ENCODE assay signal across 20 cellular contexts in the genomic region with DNA sequence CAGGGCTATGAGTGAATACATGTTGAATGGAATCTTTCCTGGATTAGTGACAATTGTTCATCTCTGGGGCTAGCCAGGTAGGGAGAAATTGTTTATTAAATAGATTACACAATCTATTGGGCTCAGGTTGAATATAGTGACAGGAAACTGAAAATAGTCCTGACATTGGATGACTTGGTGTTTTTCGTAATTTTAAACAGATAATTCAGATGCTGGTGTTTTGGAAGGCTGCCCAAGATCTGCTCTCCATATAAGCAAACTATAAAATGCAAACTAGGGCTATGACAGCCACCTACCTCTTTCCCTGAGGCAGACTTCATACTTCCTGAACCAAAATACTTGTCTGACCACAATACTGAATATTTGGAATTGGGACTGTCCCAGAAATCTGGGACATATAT.
A peak's percentile ranks its signal among the peaks of the same experiment; 100 is the strongest.
DNase-seq lines count a peak whose midpoint lies in the region; ATAC-seq and TF ChIP-seq lines count a peak whose summit lies in the region.
"Had no signal": no experiment of that assay in that cellular context is flagged by ENCODE, and none has a peak within 500 bp of the region (broad histone marks: within the 10 kb centered on the region; RNA-seq: fewer than 3 reads in every experiment).

No MANE protein-coding gene starts in this region.

- intact Hi-C loops in IMR-90 (cut with micrococcal nuclease): no loop called here
- intact Hi-C loops in body of pancreas (cut with DNase I): no loop called here

- no peaks in the 10 kb centered on the region for H3K36me3 Mint-ChIP-seq in natural killer cell treated with Interleukin-12 subunit alpha and Interleukin-12 subunit beta and Interleukin-15 and Interleukin-18, amount 100 ng/mL, for 72 hours
- H3K36me3 Mint-ChIP-seq: activated naive CD4-positive, alpha-beta T cell treated with anti-CD3 and anti-CD28 coated beads, Interleukin-2, amount 50 U/mL, for 72 hours; CD4-positive, alpha-beta memory T cell; neural progenitor cell had no signal

- TF ChIP-seq RAD21 in IMR-90 (IDR thresholded peaks at IDR 0.05; ENCODE audit: low read length): no peak

- H3K36me3 ChIP-seq in IMR-90 (ENCODE audit: control insufficient read depth, insufficient read depth, low read length) (no peaks in the 10 kb centered on the region), body of pancreas (replicated peaks in 1 of 2; ENCODE audit: insufficient read depth in 1 of 2, low read depth in 2 of 2) (no peaks in the 10 kb centered on the region)
- H3K36me3 ChIP-seq: esophagus muscularis mucosa, heart right ventricle, neural progenitor cell, stomach had no signal

- no CpG with 5 or more reads among the region's 1 CpG for WGBS in IMR-90 (ENCODE audit: extremely low coverage in 2 of 2, insufficient read length in 1 of 2), 2 experiments
- 17 to 36% methylated on average over 1 of the region's 1 CpG for WGBS in body of pancreas, 2 donors

- H3K27ac Mint-ChIP-seq in natural killer cell treated with Interleukin-12 subunit alpha and Interleukin-12 subunit beta and Interleukin-15 and Interleukin-18, amount 100 ng/mL, for 72 hours: no peak overlapping the region
- H3K27ac Mint-ChIP-seq: activated naive CD4-positive, alpha-beta T cell treated with anti-CD3 and anti-CD28 coated beads, Interleukin-2, amount 50 U/mL, for 72 hours; CD4-positive, alpha-beta memory T cell; neural progenitor cell had no signal

- BruUV-seq in IMR-90 (replicated peaks; lab: Mats Ljungman, UMichigan): no TSS peak

- H2AK9ac ChIP-seq in IMR-90 (replicated peaks; ENCODE audit: low read depth, low read length, poor library complexity): no peak overlapping the region

- no peak overlapping the region for H3K4me2 ChIP-seq in IMR-90 (ENCODE audit: low read depth, low read length)
- H3K4me2 ChIP-seq: KMS-11, neural progenitor cell had no signal

- peaks cover 5% of the 10 kb centered on the region for H3K4me1 ChIP-seq in IMR-90 (ENCODE audit: control insufficient read depth, insufficient read depth, low read length)
- peaks cover 54% of the 10 kb centered on the region for H3K4me1 ChIP-seq in body of pancreas

- no peak overlapping the region for H2BK5ac ChIP-seq in IMR-90 (ENCODE audit: low read depth, low read length, poor library complexity, severe bottlenecking)

- H3K14ac ChIP-seq in IMR-90 (replicated peaks; ENCODE audit: low read depth, low read length): no peak overlapping the region

- peak; percentile 10 for DNase-seq in AG08395 (ENCODE audit: low spot score)
- peak; percentile 54 for DNase-seq in IMR-90
- DNase-seq in body of pancreas: no peak
- DNase-seq in iris pigment epithelial cell (ENCODE audit: low read depth): peak; percentile 44
- DNase-seq in RKO (ENCODE audit: low spot score): no peak
- DNase-seq in natural killer cell treated with Interleukin-12 subunit alpha and Interleukin-12 subunit beta and Interleukin-15 and Interleukin-18, amount 100 ng/mL, for 72 hours (ENCODE audit: low spot score): no peak
- DNase-seq: activated CD4-positive, alpha-beta T cell treated with anti-CD3 and anti-CD28 coated beads, Interleukin-2, amount 50 U/mL, for 1 hour; activated T-cell treated with anti-CD3 and anti-CD28 coated beads, Interleukin-2, amount 50 U/mL, for 1 hour; CD4-positive, alpha-beta memory T cell; heart right ventricle; islet precursor cell; NCI-H1105 treated with DMSO at 0.1 percent for 48 hours; NCI-H748 treated with DMSO at 0.1 percent for 48 hours; stomach had no signal

- in situ Hi-C loops in IMR-90 (cut with MboI; ENCODE audit: low sequenced_read_pairs): no loop called here

- H2AK5ac ChIP-seq in IMR-90 (ENCODE audit: low read depth, low read length): no peak overlapping the region

- H4K20me1 ChIP-seq in IMR-90 (ENCODE audit: insufficient read depth, low read length): no peaks in the 10 kb centered on the region

- H2BK120ac ChIP-seq in IMR-90 (ENCODE audit: low read depth, low read length): no peak overlapping the region

- CTCF ChIA-PET in IMR-90 (lab: Yijun Ruan, JAX): interaction anchor here (0.6 kb wide), 1 partner anchor 35 kb away, joined by 3 read pairs; no protein-coding TSS in a partner anchor

- no peak overlapping the region for H2BK15ac ChIP-seq in IMR-90 (ENCODE audit: low read depth, low read length)

- H3K23ac ChIP-seq in IMR-90 (ENCODE audit: low read depth, low read length): no peak overlapping the region

- no peak overlapping the region for H3K4ac ChIP-seq in IMR-90 (ENCODE audit: low read depth, low read length)

- H3K27me3 ChIP-seq in IMR-90 (ENCODE audit: control insufficient read depth, insufficient read depth, low read length): no peaks in the 10 kb centered on the region
- H3K27me3 ChIP-seq in body of pancreas: no peaks in the 10 kb centered on the region
- H3K27me3 ChIP-seq: esophagus muscularis mucosa, neural progenitor cell, stomach had no signal

- H3K9ac ChIP-seq in IMR-90 (ENCODE audit: low read depth, low read length): no peak overlapping the region
- H3K9ac ChIP-seq: KMS-11, neural progenitor cell had no signal

- H3K9me3 ChIP-seq in IMR-90 (ENCODE audit: control insufficient read depth, insufficient read depth, low read length) (no peaks in the 10 kb centered on the region), body of pancreas (no peaks in the 10 kb centered on the region)
- H3K9me3 ChIP-seq: esophagus muscularis mucosa, heart right ventricle, stomach had no signal

- no peak overlapping the region for H3K4me3 Mint-ChIP-seq in natural killer cell treated with Interleukin-12 subunit alpha and Interleukin-12 subunit beta and Interleukin-15 and Interleukin-18, amount 100 ng/mL, for 72 hours
- H3K4me3 Mint-ChIP-seq: CD4-positive, alpha-beta memory T cell; neural progenitor cell had no signal

- ATAC-seq in IMR-90 (ENCODE audit: low read depth) (no peak), body of pancreas (no peak), HG03565 (IDR thresholded peaks at IDR 0.05; ENCODE audit: unreplicated experiment) (no peak), HG03342 (IDR thresholded peaks at IDR 0.05; ENCODE audit: unreplicated experiment) (no peak)
- no peak for ATAC-seq in natural killer cell treated with Interleukin-12 subunit alpha and Interleukin-12 subunit beta and Interleukin-15 and Interleukin-18, amount 100 ng/mL, for 72 hours
- ATAC-seq: activated naive CD4-positive, alpha-beta T cell treated with anti-CD3 and anti-CD28 coated beads, Interleukin-2, amount 50 U/mL, for 72 hours; heart right ventricle had no signal

- H4K5ac ChIP-seq in IMR-90 (ENCODE audit: low read depth, low read length): no peak overlapping the region

- TF ChIP-seq CTCF in IMR-90 (conservative IDR thresholded peaks at IDR 0.05; ENCODE audit: low read depth, low read length) (no peak), body of pancreas (IDR thresholded peaks at IDR 0.05) (no peak)

- no peak overlapping the region for H2BK20ac ChIP-seq in IMR-90 (ENCODE audit: low read depth, low read length)

- H3K79me1 ChIP-seq in IMR-90 (ENCODE audit: low read depth in 1 of 2, low read length in 2 of 2): no peaks in the 10 kb centered on the region

- H3K27ac ChIP-seq in IMR-90 (ENCODE audit: insufficient read depth, low read length) (no peak overlapping the region), body of pancreas (peak overlapping the region in 3 of 4 donors; percentile 18 to 87 (median 65))
- H3K27ac ChIP-seq: esophagus muscularis mucosa, KMS-11, neural progenitor cell had no signal

- H3K9me3 Mint-ChIP-seq in natural killer cell treated with Interleukin-12 subunit alpha and Interleukin-12 subunit beta and Interleukin-15 and Interleukin-18, amount 100 ng/mL, for 72 hours: no peaks in the 10 kb centered on the region
- H3K9me3 Mint-ChIP-seq: activated naive CD4-positive, alpha-beta T cell treated with anti-CD3 and anti-CD28 coated beads, Interleukin-2, amount 50 U/mL, for 72 hours; CD4-positive, alpha-beta memory T cell had no signal

- H3K56ac ChIP-seq in IMR-90 (ENCODE audit: extremely low read depth, insufficient read depth, low read length): no peak overlapping the region

- no peak overlapping the region for H4K8ac ChIP-seq in IMR-90 (ENCODE audit: low read depth in 2 of 2, low read length in 2 of 2)

- POLR2A ChIA-PET in IMR-90 (lab: Charles Lee; ENCODE audit: unreplicated experiment): no interaction called here

- H4K91ac ChIP-seq in IMR-90 (ENCODE audit: insufficient read depth, low read depth, low read length): no peak overlapping the region

- H3K4me3 ChIP-seq in IMR-90 (ENCODE audit: insufficient read depth, low read depth, low read length) (no peak overlapping the region), body of pancreas (no peak overlapping the region)
- H3K4me3 ChIP-seq: esophagus muscularis mucosa, heart right ventricle, neural progenitor cell, stomach had no signal

- H3K9me1 ChIP-seq in IMR-90 (ENCODE audit: insufficient read depth, low read length): peaks cover 13% of the 10 kb centered on the region

- dilution Hi-C loops in IMR-90 (cut with HindIII; ENCODE audit: low sequenced_read_pairs, unreplicated experiment): no loop called here

- no peak overlapping the region for H3K18ac ChIP-seq in IMR-90 (ENCODE audit: low read depth, low read length)

- TF ChIP-seq POLR2A in IMR-90 (IDR thresholded peaks at IDR 0.05; ENCODE audit: low read depth, low read length): no peak
- no peak for TF ChIP-seq POLR2A in body of pancreas (IDR thresholded peaks at IDR 0.05)

- no peaks in the 10 kb centered on the region for H3K4me1 Mint-ChIP-seq in natural killer cell treated with Interleukin-12 subunit alpha and Interleukin-12 subunit beta and Interleukin-15 and Interleukin-18, amount 100 ng/mL, for 72 hours (ENCODE audit: low read depth in 2 of 2)
- H3K4me1 Mint-ChIP-seq: CD4-positive, alpha-beta memory T cell had no signal

- peaks cover 0 to 17% of the 10 kb centered on the region in 2 donors for H3K27me3 Mint-ChIP-seq in natural killer cell treated with Interleukin-12 subunit alpha and Interleukin-12 subunit beta and Interleukin-15 and Interleukin-18, amount 100 ng/mL, for 72 hours

- H2AFZ ChIP-seq in IMR-90 (replicated peaks; ENCODE audit: low read length, poor library complexity): no peak overlapping the region
- H2AFZ ChIP-seq: neural progenitor cell had no signal

TF ChIP-seq in IMR-90, 13 proteins besides CTCF, POLR2A, EP300 and RAD21 (continues in another document):
- TF ChIP-seq CEBPB (IDR thresholded peaks at IDR 0.05; ENCODE audit: low read depth, low read length) (peak; percentile 32; the same call in 1 of the 2 replicates), CHD1 (IDR thresholded peaks at IDR 0.05; ENCODE audit: low read depth, low read length) (no peak), RFX5 (IDR thresholded peaks at IDR 0.05; ENCODE audit: low read depth, low read length) (no peak), MAZ (IDR thresholded peaks at IDR 0.05; ENCODE audit: borderline replicate concordance, low read depth, low read length) (no peak)
- TF ChIP-seq, protein P1, sequence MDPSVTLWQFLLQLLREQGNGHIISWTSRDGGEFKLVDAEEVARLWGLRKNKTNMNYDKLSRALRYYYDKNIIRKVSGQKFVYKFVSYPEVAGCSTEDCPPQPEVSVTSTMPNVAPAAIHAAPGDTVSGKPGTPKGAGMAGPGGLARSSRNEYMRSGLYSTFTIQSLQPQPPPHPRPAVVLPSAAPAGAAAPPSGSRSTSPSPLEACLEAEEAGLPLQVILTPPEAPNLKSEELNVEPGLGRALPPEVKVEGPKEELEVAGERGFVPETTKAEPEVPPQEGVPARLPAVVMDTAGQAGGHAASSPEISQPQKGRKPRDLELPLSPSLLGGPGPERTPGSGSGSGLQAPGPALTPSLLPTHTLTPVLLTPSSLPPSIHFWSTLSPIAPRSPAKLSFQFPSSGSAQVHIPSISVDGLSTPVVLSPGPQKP (IDR thresholded peaks at IDR 0.05; ENCODE audit: borderline replicate concordance, low read depth, low read length): no peak

Comparison
In these comparisons a context has a peak if more than half of its experiments do, and no peak if none do; other contexts are left out.
1. DNase-seq: peak in AG08395 (single experiment), IMR-90 (single experiment) and iris pigment epithelial cell (single experiment); none in body of pancreas (0 of 4), RKO (single experiment) and natural killer cell treated with Interleukin-12 subunit alpha and Interleukin-12 subunit beta and Interleukin-15 and Interleukin-18, amount 100 ng/mL, for 72 hours (single experiment).